16 cellular contexts compared by ENCODE assay signal in the genomic region with DNA sequence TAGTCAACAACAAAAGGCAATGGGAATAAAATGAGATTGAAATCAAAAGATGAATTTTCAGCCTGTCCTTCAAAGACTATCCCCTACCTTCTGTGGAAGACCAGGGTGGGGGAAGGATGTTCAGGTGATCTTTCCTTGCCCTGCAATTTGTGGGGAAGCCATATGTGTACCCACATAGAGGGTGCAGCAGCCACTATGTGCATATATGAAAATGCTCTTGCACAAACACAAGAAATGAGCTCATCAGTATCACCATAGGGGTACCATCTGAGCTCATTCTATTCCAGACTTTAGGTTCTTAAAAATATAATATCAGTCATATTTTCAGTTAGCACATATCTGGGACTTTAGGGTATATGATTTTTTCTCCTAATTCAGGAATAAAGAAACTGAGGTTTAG.
DNase-seq lines count a peak whose midpoint lies in the region; ATAC-seq lines count a peak whose summit lies in the region.
"Had no signal": no experiment of that assay in that cellular context is flagged by ENCODE, and none has a peak within 500 bp of the region (broad histone marks: within the 10 kb centered on the region; RNA-seq: fewer than 3 reads in every experiment).

No MANE protein-coding gene starts in this region.

- H3K4me1 Mint-ChIP-seq in activated T-cell treated with anti-CD3 and anti-CD28 coated beads, Interleukin-2, amount 50 U/mL, for 24 hours (ENCODE audit: low read depth): peaks cover 66% of the 10 kb centered on the region
- peaks cover 64% of the 10 kb centered on the region for H3K4me1 Mint-ChIP-seq in activated naive CD8-positive, alpha-beta T cell treated with anti-CD3 and anti-CD28 coated beads, Interleukin-2, amount 50 U/mL, for 24 hours

- peak overlapping the region; percentile 91 for H3K27ac Mint-ChIP-seq in activated T-cell treated with anti-CD3 and anti-CD28 coated beads, Interleukin-2, amount 50 U/mL, for 24 hours
- peak overlapping the region; percentile 95 for H3K27ac Mint-ChIP-seq in activated naive CD8-positive, alpha-beta T cell treated with anti-CD3 and anti-CD28 coated beads, Interleukin-2, amount 50 U/mL, for 24 hours

- H3K27me3 Mint-ChIP-seq in activated T-cell treated with anti-CD3 and anti-CD28 coated beads, Interleukin-2, amount 50 U/mL, for 24 hours: no peaks in the 10 kb centered on the region
- H3K27me3 Mint-ChIP-seq in activated naive CD8-positive, alpha-beta T cell treated with anti-CD3 and anti-CD28 coated beads, Interleukin-2, amount 50 U/mL, for 24 hours: no peaks in the 10 kb centered on the region

- H3K36me3 Mint-ChIP-seq in activated T-cell treated with anti-CD3 and anti-CD28 coated beads, Interleukin-2, amount 50 U/mL, for 24 hours (ENCODE audit: low read depth): no peaks in the 10 kb centered on the region
- H3K36me3 Mint-ChIP-seq in activated naive CD8-positive, alpha-beta T cell treated with anti-CD3 and anti-CD28 coated beads, Interleukin-2, amount 50 U/mL, for 24 hours (ENCODE audit: low read depth): no peaks in the 10 kb centered on the region
- H3K36me3 Mint-ChIP-seq: naive B cell had no signal

- no peak for DNase-seq in activated T-cell treated with anti-CD3 and anti-CD28 coated beads, Interleukin-2, amount 50 U/mL, for 24 hours
- DNase-seq in activated T-cell treated with anti-CD3 and anti-CD28 coated beads for 4 hours: no peak
- no peak for DNase-seq in activated naive CD8-positive, alpha-beta T cell treated with anti-CD3 and anti-CD28 coated beads, Interleukin-2, amount 50 U/mL, for 24 hours
- peak; percentile 20 for DNase-seq in stimulated activated naive CD8-positive, alpha-beta T cell treated with anti-CD3 and anti-CD28 coated beads, Interleukin-15, Interleukin-2, amounts not matched to agents 100 U/mL and 50 U/mL, for 24 hours
- DNase-seq: ACHN, GOT3, naive B cell, NCI-H187, NCI-H526 treated with DMSO at 0.1 percent for 48 hours, RPMI8226 had no signal

- no peaks in the 10 kb centered on the region for H3K9me3 Mint-ChIP-seq in activated T-cell treated with anti-CD3 and anti-CD28 coated beads, Interleukin-2, amount 50 U/mL, for 24 hours
- H3K9me3 Mint-ChIP-seq in activated naive CD8-positive, alpha-beta T cell treated with anti-CD3 and anti-CD28 coated beads, Interleukin-2, amount 50 U/mL, for 24 hours: peaks cover 3% of the 10 kb centered on the region

- peak overlapping the region; percentile 94 for H3K27ac ChIP-seq in KOPT-K1 (ENCODE audit: low read depth, low read length, poor library complexity, severe bottlenecking)
- H3K27ac ChIP-seq: adrenal gland had no signal

- ATAC-seq in activated naive CD8-positive, alpha-beta T cell treated with anti-CD3 and anti-CD28 coated beads, Interleukin-2, amount 50 U/mL, for 24 hours: peak; percentile 41
- ATAC-seq in stimulated activated naive CD8-positive, alpha-beta T cell treated with anti-CD3 and anti-CD28 coated beads, Interleukin-15, Interleukin-2, amounts not matched to agents 100 U/mL and 50 U/mL, for 24 hours: peak; percentile 58
- ATAC-seq in GM19455 (IDR thresholded peaks at IDR 0.05; ENCODE audit: unreplicated experiment): no peak
- ATAC-seq in GM19035 (IDR thresholded peaks at IDR 0.05; ENCODE audit: unreplicated experiment): no peak
- no peak for ATAC-seq in HG03354 (IDR thresholded peaks at IDR 0.05; ENCODE audit: poor library complexity, severe bottlenecking, unreplicated experiment)

- H3K9me3 ChIP-seq in KOPT-K1 (ENCODE audit: insufficient read depth, low read length, poor library complexity, severe bottlenecking): no peaks in the 10 kb centered on the region
- H3K9me3 ChIP-seq: adrenal gland, esophagus muscularis mucosa had no signal

- H3K36me3 ChIP-seq in KOPT-K1 (ENCODE audit: insufficient read depth, low read length): no peaks in the 10 kb centered on the region
- H3K36me3 ChIP-seq: adrenal gland, esophagus muscularis mucosa had no signal

- H3K4me3 Mint-ChIP-seq in activated T-cell treated with anti-CD3 and anti-CD28 coated beads, Interleukin-2, amount 50 U/mL, for 24 hours: peak overlapping the region; percentile 61
- peak overlapping the region; percentile 73 for H3K4me3 Mint-ChIP-seq in activated naive CD8-positive, alpha-beta T cell treated with anti-CD3 and anti-CD28 coated beads, Interleukin-2, amount 50 U/mL, for 24 hours

Comparison
In these comparisons a context has a peak if more than half of its experiments do, and no peak if none do; other contexts are left out.
1. ATAC-seq: peak in activated naive CD8-positive, alpha-beta T cell treated with anti-CD3 and anti-CD28 coated beads, Interleukin-2, amount 50 U/mL, for 24 hours (single experiment) and stimulated activated naive CD8-positive, alpha-beta T cell treated with anti-CD3 and anti-CD28 coated beads, Interleukin-15, Interleukin-2, amounts not matched to agents 100 U/mL and 50 U/mL, for 24 hours (single experiment); none in GM19455 (single experiment), GM19035 (single experiment) and HG03354 (single experiment).